21 cellular contexts compared by ENCODE assay signal in the genomic region with DNA sequence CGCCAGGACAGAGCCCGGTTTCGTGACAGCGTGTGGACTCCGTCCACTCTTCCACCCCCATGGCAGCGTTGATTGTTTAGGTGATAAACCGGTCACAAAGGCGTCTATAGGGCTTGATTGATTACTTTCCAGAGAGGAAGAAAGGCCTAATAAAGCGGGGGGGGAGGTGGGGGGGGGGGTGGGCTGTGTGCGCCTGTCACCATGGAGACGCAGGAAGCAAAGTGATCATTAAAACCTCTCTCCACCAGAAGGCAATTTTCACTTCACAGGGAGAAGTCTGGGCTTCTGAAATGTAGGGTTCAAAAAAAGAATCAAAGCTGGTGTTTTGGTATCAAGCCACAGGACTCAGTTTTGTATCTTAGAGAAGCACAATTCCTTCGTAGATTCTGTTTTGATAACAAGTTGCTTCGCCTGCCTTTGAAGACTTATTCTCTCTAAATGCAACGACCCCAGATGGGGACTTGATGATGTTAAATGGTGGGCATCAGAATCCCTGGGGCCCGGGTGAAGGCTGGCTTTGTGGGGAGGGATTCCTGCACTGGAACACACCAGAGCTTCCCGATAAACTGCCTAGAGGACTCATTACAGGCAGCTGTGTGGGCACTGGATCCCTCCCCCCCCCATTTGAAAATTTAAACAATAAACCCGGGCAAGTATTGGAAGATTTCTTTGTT. TPM values are rescaled to one million over a fixed set of nuclear protein-coding genes. Genes with fewer than 3 reads are reported as not detected.
DNase-seq lines count a peak whose midpoint lies in the region; ATAC-seq and TF ChIP-seq lines count a peak whose summit lies in the region.
"Had no signal": no experiment of that assay in that cellular context is flagged by ENCODE, and none has a peak within 500 bp of the region (broad histone marks: within the 10 kb centered on the region; RNA-seq: fewer than 3 reads in every experiment).

No MANE protein-coding gene starts in this region.

- no peak for TF ChIP-seq EP300 in neural cell (conservative IDR thresholded peaks at IDR 0.05; ENCODE audit: poor library complexity, severe bottlenecking)

- H3K4me3 ChIP-seq in esophagus squamous epithelium (peak overlapping the region in 3 of 4 donors; percentile 25 to 52 (median 33)), neural cell (ENCODE audit: low read length) (peak overlapping the region; percentile 55)
- H3K4me3 ChIP-seq: right lobe of liver, SK-N-MC had no signal

- H3K27me3 ChIP-seq in esophagus squamous epithelium, result peaks cover 7 to 100% (median 26%) of the 10 kb centered on the region in 4 donors
- H3K27me3 ChIP-seq in neural cell (ENCODE audit: insufficient read depth, low read depth, low read length), result no peaks in the 10 kb centered on the region
- H3K27me3 ChIP-seq: right lobe of liver had no signal

- no peaks in the 10 kb centered on the region for H3K9me3 Mint-ChIP-seq in activated naive CD4-positive, alpha-beta T cell treated with anti-CD3 and anti-CD28 coated beads, Interleukin-2, amount 50 U/mL, for 72 hours
- H3K9me3 Mint-ChIP-seq: CD4-positive, alpha-beta T cell; natural killer cell had no signal

- no peak overlapping the region for H3K27ac ChIP-seq in esophagus squamous epithelium
- peak overlapping the region; percentile 34 for H3K27ac ChIP-seq in neural cell (ENCODE audit: low read length)
- H3K27ac ChIP-seq: lower lobe of right lung, Peyer's patch, right lobe of liver, SK-N-MC had no signal

- H3K36me3 Mint-ChIP-seq in activated naive CD4-positive, alpha-beta T cell treated with anti-CD3 and anti-CD28 coated beads, Interleukin-2, amount 50 U/mL, for 72 hours, result no peaks in the 10 kb centered on the region
- H3K36me3 Mint-ChIP-seq: natural killer cell had no signal

- peaks cover 0 to 20% (median 4%) of the 10 kb centered on the region in 3 donors for H3K4me1 ChIP-seq in esophagus squamous epithelium
- H3K4me1 ChIP-seq: lower lobe of right lung, right lobe of liver had no signal

- TF ChIP-seq RAD21 in neural cell (conservative IDR thresholded peaks at IDR 0.05), result no peak

- H3K27ac Mint-ChIP-seq in activated naive CD4-positive, alpha-beta T cell treated with anti-CD3 and anti-CD28 coated beads, Interleukin-2, amount 50 U/mL, for 72 hours, result no peak overlapping the region
- H3K27ac Mint-ChIP-seq: CD4-positive, alpha-beta T cell; natural killer cell had no signal

- intact Hi-C loops in esophagus squamous epithelium (cut with DNase I), result no loop called here

- no peaks in the 10 kb centered on the region for H3K9me3 ChIP-seq in esophagus squamous epithelium
- no peaks in the 10 kb centered on the region for H3K9me3 ChIP-seq in neural cell (ENCODE audit: low read length)
- H3K9me3 ChIP-seq: lower lobe of right lung, Peyer's patch, right lobe of liver had no signal

- ATAC-seq in activated naive CD4-positive, alpha-beta T cell treated with anti-CD3 and anti-CD28 coated beads, Interleukin-2, amount 50 U/mL, for 72 hours, result no peak
- no peak for ATAC-seq in GM19463 (IDR thresholded peaks at IDR 0.05; ENCODE audit: unreplicated experiment)
- ATAC-seq: natural killer cell had no signal

- H4K20me1 ChIP-seq in neural cell (ENCODE audit: insufficient read depth), result no peaks in the 10 kb centered on the region

- peak; percentile 46 for DNase-seq in COR-L47 (lab: John Stamatoyannopoulos, UW)
- peak; percentile 27 for DNase-seq in NCI-H2227 treated with DMSO at 0.1 percent for 48 hours (lab: John Stamatoyannopoulos, UW)
- no peak for DNase-seq in esophagus squamous epithelium (lab: John Stamatoyannopoulos, UW)
- DNase-seq in activated naive CD4-positive, alpha-beta T cell treated with anti-CD3 and anti-CD28 coated beads, Interleukin-2, amount 50 U/mL, for 72 hours (ENCODE audit: low spot score in 2 of 2), result no peak
- DNase-seq in activated CD8-positive, alpha-beta memory T cell treated with anti-CD3 and anti-CD28 coated beads for 24 hours, result no peak
- no peak for DNase-seq in cerebellum (ENCODE audit: low spot score)
- DNase-seq: ACHN; activated CD4-positive, alpha-beta T cell treated with anti-CD3 and anti-CD28 coated beads for 4 hours; activated effector memory CD4-positive, alpha-beta T cell treated with anti-CD3 and anti-CD28 coated beads, Interleukin-2, amount 50 U/mL, for 16 hours; CD4-positive, alpha-beta T cell; cerebellar nuclear complex; lower lobe of right lung; natural killer cell; NCI-H82; Peyer's patch; right lobe of liver; stimulated activated CD4-positive, alpha-beta T cell treated with anti-CD3 and anti-CD28 coated beads, Interleukin-2, amount 100 ng/mL, for 24 hours had no signal

- H3K9me2 ChIP-seq in neural cell (ENCODE audit: insufficient read depth, low read length), result no peaks in the 10 kb centered on the region

- WGBS in esophagus squamous epithelium, 2 donors, result 16 to 19% methylated on average over 15 to 16 of the region's 17 CpGs

- TF ChIP-seq CTCF in esophagus squamous epithelium (IDR thresholded peaks at IDR 0.05) (no peak), neural cell (IDR thresholded peaks at IDR 0.05; ENCODE audit: poor library complexity, severe bottlenecking) (no peak)

- no peak overlapping the region for H3K4me2 ChIP-seq in neural cell (ENCODE audit: low read length)

- no peak overlapping the region for H2AFZ ChIP-seq in neural cell (ENCODE audit: low read depth, low read length)

- H3K79me2 ChIP-seq in neural cell (replicated peaks; ENCODE audit: insufficient read depth, low read length), result no peaks in the 10 kb centered on the region

- no peak for TF ChIP-seq POLR2A in esophagus squamous epithelium (IDR thresholded peaks at IDR 0.05)

- peak overlapping the region; percentile 41 for H3K9ac ChIP-seq in neural cell (ENCODE audit: low read length)

- H3K36me3 ChIP-seq in esophagus squamous epithelium, result no peaks in the 10 kb centered on the region
- H3K36me3 ChIP-seq in neural cell (ENCODE audit: insufficient read depth, low read length), result no peaks in the 10 kb centered on the region
- H3K36me3 ChIP-seq: lower lobe of right lung, Peyer's patch, right lobe of liver had no signal

- H3F3A ChIP-seq in neural cell (ENCODE audit: insufficient read depth, low read length, poor library complexity, severe bottlenecking), result no peaks in the 10 kb centered on the region

TF ChIP-seq in neural cell, 6 proteins besides CTCF, POLR2A, EP300 and RAD21:
- TF ChIP-seq, protein P1, sequence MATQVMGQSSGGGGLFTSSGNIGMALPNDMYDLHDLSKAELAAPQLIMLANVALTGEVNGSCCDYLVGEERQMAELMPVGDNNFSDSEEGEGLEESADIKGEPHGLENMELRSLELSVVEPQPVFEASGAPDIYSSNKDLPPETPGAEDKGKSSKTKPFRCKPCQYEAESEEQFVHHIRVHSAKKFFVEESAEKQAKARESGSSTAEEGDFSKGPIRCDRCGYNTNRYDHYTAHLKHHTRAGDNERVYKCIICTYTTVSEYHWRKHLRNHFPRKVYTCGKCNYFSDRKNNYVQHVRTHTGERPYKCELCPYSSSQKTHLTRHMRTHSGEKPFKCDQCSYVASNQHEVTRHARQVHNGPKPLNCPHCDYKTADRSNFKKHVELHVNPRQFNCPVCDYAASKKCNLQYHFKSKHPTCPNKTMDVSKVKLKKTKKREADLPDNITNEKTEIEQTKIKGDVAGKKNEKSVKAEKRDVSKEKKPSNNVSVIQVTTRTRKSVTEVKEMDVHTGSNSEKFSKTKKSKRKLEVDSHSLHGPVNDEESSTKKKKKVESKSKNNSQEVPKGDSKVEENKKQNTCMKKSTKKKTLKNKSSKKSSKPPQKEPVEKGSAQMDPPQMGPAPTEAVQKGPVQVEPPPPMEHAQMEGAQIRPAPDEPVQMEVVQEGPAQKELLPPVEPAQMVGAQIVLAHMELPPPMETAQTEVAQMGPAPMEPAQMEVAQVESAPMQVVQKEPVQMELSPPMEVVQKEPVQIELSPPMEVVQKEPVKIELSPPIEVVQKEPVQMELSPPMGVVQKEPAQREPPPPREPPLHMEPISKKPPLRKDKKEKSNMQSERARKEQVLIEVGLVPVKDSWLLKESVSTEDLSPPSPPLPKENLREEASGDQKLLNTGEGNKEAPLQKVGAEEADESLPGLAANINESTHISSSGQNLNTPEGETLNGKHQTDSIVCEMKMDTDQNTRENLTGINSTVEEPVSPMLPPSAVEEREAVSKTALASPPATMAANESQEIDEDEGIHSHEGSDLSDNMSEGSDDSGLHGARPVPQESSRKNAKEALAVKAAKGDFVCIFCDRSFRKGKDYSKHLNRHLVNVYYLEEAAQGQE (IDR thresholded peaks at IDR 0.05; ENCODE audit: borderline replicate concordance), result no peak
- no peak for TF ChIP-seq TAF1 (IDR thresholded peaks at IDR 0.05; ENCODE audit: low read depth)
- no peak for TF ChIP-seq MXI1 (conservative IDR thresholded peaks at IDR 0.05; ENCODE audit: poor library complexity, severe bottlenecking)
- TF ChIP-seq SMC3 (conservative IDR thresholded peaks at IDR 0.05; ENCODE audit: poor library complexity), result no peak
- no peak for TF ChIP-seq POLR2AphosphoS5 (IDR thresholded peaks at IDR 0.05)
- TF ChIP-seq EZH2 (IDR thresholded peaks at IDR 0.05; ENCODE audit: borderline replicate concordance, insufficient read depth, low read length, poor library complexity, severe bottlenecking), result no peak

RNA-seq across cellular contexts. Expression of a gene that starts 1.5 kb away (rescaled TPM):
- 1 to 10 TPM in 1 of 4 donors, under 1 TPM in 3; 0.13 to 2.5 (median 0.32) TPM for total RNA-seq in esophagus squamous epithelium
- polyA plus RNA-seq in neural cell, result 1.3 and 1.6 TPM in 2 replicates
- 1.5 and 2.1 TPM in 2 replicates for polyA minus RNA-seq in neural cell
- total RNA-seq in activated naive CD4-positive, alpha-beta T cell treated with anti-CD3 and anti-CD28 coated beads, Interleukin-2, amount 50 U/mL, for 72 hours, result not detected
- 20.1 TPM for total RNA-seq in cerebellum
- total RNA-seq: CD4-positive, alpha-beta T cell; M059J; natural killer cell had no signal

Comparison
In these comparisons a context has a peak if more than half of its experiments do, and no peak if none do; other contexts are left out.
1. DNase-seq: peak in COR-L47 (single experiment) and NCI-H2227 treated with DMSO at 0.1 percent for 48 hours (single experiment); none in esophagus squamous epithelium (single experiment), activated naive CD4-positive, alpha-beta T cell treated with anti-CD3 and anti-CD28 coated beads, Interleukin-2, amount 50 U/mL, for 72 hours (0 of 2), activated CD8-positive, alpha-beta memory T cell treated with anti-CD3 and anti-CD28 coated beads for 24 hours (single experiment) and cerebellum (single experiment).